ENCODE assay signal across 17 cellular contexts in genomic region chr20:36351937-36352336, GRCh38. TPM values are rescaled to one million over a fixed set of nuclear protein-coding genes. Genes with fewer than 3 reads are reported as not detected.
DNase-seq lines count a peak whose midpoint lies in the region; ATAC-seq, FAIRE-seq and TF ChIP-seq lines count a peak whose summit lies in the region.
"Had no signal": no experiment of that assay in that cellular context is flagged by ENCODE, and none has a peak within 500 bp of the region (broad histone marks: within the 10 kb centered on the region; RNA-seq: fewer than 3 reads in every experiment).

No MANE protein-coding gene starts in this region.

- DNase-seq in K562 (ENCODE audit: extremely low read depth in 1 of 4, low spot score in 3 of 4) = no peak
- DNase-seq in NCI-H128 (lab: John Stamatoyannopoulos, UW; ENCODE audit: unreplicated experiment) = no peak
- DNase-seq in H4 (ENCODE audit: low spot score) = no peak
- no peak for DNase-seq in NCI-H187 (lab: John Stamatoyannopoulos, UW)
- DNase-seq: C1 segment of cervical spinal cord; CD4-positive, alpha-beta memory T cell; COR-L47; DMS153; DND-41; GOT3; H9; HFFc6 had no signal

- BruUV-seq in K562 (replicated peaks; lab: Mats Ljungman, UMichigan) = no TSS peak

- no peaks in the 10 kb centered on the region for H3K9me1 ChIP-seq in K562 (ENCODE audit: control insufficient read depth, insufficient read depth, low read length)

- FAIRE-seq in K562 (lab: Jason Lieb, UNC) = no peak
- FAIRE-seq: G401.6, GM12892 had no signal

- H3K27ac ChIP-seq in HEK293 (ENCODE audit: extremely low read depth, low read depth, low read length) = no peak overlapping the region
- H3K27ac ChIP-seq in K562 (ENCODE audit: extremely low read depth, low read depth, low read length) = no peak overlapping the region

- in situ Hi-C loops in K562 (cut with MboI) = no loop called here

- no peaks in the 10 kb centered on the region for H3K9me3 ChIP-seq in HEK293 (ENCODE audit: control insufficient read depth, insufficient read depth, low read depth, low read length)
- no peaks in the 10 kb centered on the region for H3K9me3 ChIP-seq in K562 (replicated peaks; ENCODE audit: control insufficient read depth, insufficient read depth, low read depth, low read length)

- 0 out of 4 replicates have a peak overlapping the region, but pooled peaks of 1 of the 2 experiments have one; percentile 4 for H3K9ac ChIP-seq in K562 (ENCODE audit: insufficient read depth in 1 of 2, low read depth in 2 of 2, low read length in 2 of 2)

- no peak overlapping the region for H3K4me2 ChIP-seq in K562 (ENCODE audit: insufficient read depth, low read length)

- H2AFZ ChIP-seq in K562 (ENCODE audit: low read depth, low read length) = no peak overlapping the region

- TF ChIP-seq RAD21 in K562 (CRISPR knock-in tag; conservative IDR thresholded peaks at IDR 0.05 in 1 of 2, IDR thresholded peaks at IDR 0.05 in 1 of 2) = no peak

- TF ChIP-seq POLR2A in K562 (conservative IDR thresholded peaks at IDR 0.05) = no peak

- CTCF ChIA-PET in HEK293 (lab: Yijun Ruan, JAX) = interaction anchor here (0.6 kb wide), 1 partner anchor 10 kb away, joined by 3 read pairs; no protein-coding TSS in a partner anchor
- CTCF ChIA-PET in K562 (lab: Yijun Ruan, JAX; ENCODE audit: low intra/inter-chr PET ratio) = no interaction called here

- no peak for ATAC-seq in K562
- peak; percentile 15 for ATAC-seq in esophagus mucosa
- ATAC-seq: HCT116 had no signal

- 0 out of 2 replicates have a peak, but pooled peaks cover 3% of the 10 kb centered on the region for H4K20me1 ChIP-seq in K562 (replicated peaks; ENCODE audit: control insufficient read depth, insufficient read depth, low read length)

- no peak for TF ChIP-seq EP300 in K562 (IDR thresholded peaks at IDR 0.05; ENCODE audit: low read length)

- H3K4me1 ChIP-seq in HEK293 (ENCODE audit: control insufficient read depth, insufficient read depth, low read length) (no peaks in the 10 kb centered on the region), K562 (replicated peaks in 1 of 2; ENCODE audit: control insufficient read depth in 2 of 2, insufficient read depth in 2 of 2, low read length in 2 of 2) (peaks cover 0 to 3% of the 10 kb centered on the region in 2 experiments; a peak in 2 of 5 replicates)

- POLR2A ChIA-PET in HEK293 (lab: Yijun Ruan, JAX) (no interaction called here), K562 (lab: Yijun Ruan, JAX) (no interaction called here)

- 0% methylated on average over 5 of the region's 6 CpGs for WGBS in K562 (ENCODE audit: insufficient coverage, low coverage, missing lambda C conversion rate)

- no peaks in the 10 kb centered on the region for H3K36me3 ChIP-seq in HEK293 (ENCODE audit: control insufficient read depth in 2 of 2, insufficient read depth in 1 of 2, low read length in 2 of 2)
- H3K36me3 ChIP-seq in K562 (ENCODE audit: control insufficient read depth, insufficient read depth, low read length) = no peaks in the 10 kb centered on the region

- no peak overlapping the region for H3K4me3 ChIP-seq in HEK293 (ENCODE audit: low read depth, low read length)
- H3K4me3 ChIP-seq in K562 = no peak overlapping the region

- intact Hi-C loops in K562 (cut with micrococcal nuclease) = no loop called here

- TF ChIP-seq CTCF in HEK293 (tag by site-specific recombination; IDR thresholded peaks at IDR 0.05) (no peak), K562 (IDR thresholded peaks at IDR 0.05 in 2 of 3, conservative IDR thresholded peaks at IDR 0.05 in 1 of 3; ENCODE audit: insufficient read depth in 2 of 3, low read depth in 1 of 3, low read length in 3 of 3) (no peak)

- H3K27me3 ChIP-seq in K562 (ENCODE audit: control insufficient read depth in 2 of 2, insufficient read depth in 2 of 2, low read length in 2 of 2) = peaks cover 21 to 58% of the 10 kb centered on the region in 2 experiments; a peak in 4 of 5 replicates

- H3K79me2 ChIP-seq in K562 (ENCODE audit: control insufficient read depth, insufficient read depth, low read length) = no peaks in the 10 kb centered on the region

TF ChIP-seq in HEK293, 187 proteins besides CTCF, POLR2A, EP300 and RAD21:
- no peak for TF ChIP-seq ZSCAN4 (tag by site-specific recombination; IDR thresholded peaks at IDR 0.05)
- TF ChIP-seq ZBTB21 (tag by site-specific recombination; IDR thresholded peaks at IDR 0.05) = no peak
- no peak for TF ChIP-seq ZNF26 (tag by site-specific recombination; IDR thresholded peaks at IDR 0.05)
- TF ChIP-seq ZNF776 (tag by site-specific recombination; IDR thresholded peaks at IDR 0.05; ENCODE audit: borderline replicate concordance) = no peak
- TF ChIP-seq ZNF623 (tag by site-specific recombination; IDR thresholded peaks at IDR 0.05) = peak; percentile 95

TF ChIP-seq in K562, 482 proteins besides CTCF, POLR2A, EP300 and RAD21:
- TF ChIP-seq HEY1 (CRISPR knock-in tag; IDR thresholded peaks at IDR 0.05; ENCODE audit: borderline replicate concordance) (no peak), XRCC5 (IDR thresholded peaks at IDR 0.05; ENCODE audit: low read depth, low read length) (no peak), RBM39 (optimal IDR thresholded peaks at IDR 0.05; ENCODE audit: low read depth, low read length) (no peak), TBP (optimal IDR thresholded peaks at IDR 0.05; ENCODE audit: low read depth, low read length) (no peak), MIER1 (IDR thresholded peaks at IDR 0.05; ENCODE audit: low read depth) (no peak), RBM25 (IDR thresholded peaks at IDR 0.05; ENCODE audit: low read depth, low read length, severe bottlenecking) (peak; percentile 21), CHD2 (IDR thresholded peaks at IDR 0.05; ENCODE audit: low read depth, low read length) (no peak)

RNA-seq across cellular contexts. Expression of gene DLGAP4, which starts 45.8 kb away (rescaled TPM):
- total RNA-seq in K562 (2011; cell fraction: chromatin; rRNA removed; ENCODE audit: low replicate concordance) = 20.3 and 54.2 TPM in 2 replicates
- total RNA-seq in K562 (2011; cell fraction: nucleolus; rRNA removed) = 27.4 and 30.0 TPM in 2 replicates
- total RNA-seq in K562 (2011; cell fraction: nucleoplasm; rRNA removed) = 33.4 and 54.4 TPM in 2 replicates
- total RNA-seq in K562 (2014; rRNA removed) = 4.5 and 9.9 TPM in 2 replicates
- 2.3 and 3.2 TPM in 2 replicates for total RNA-seq in K562 (2014; rRNA removed; fragmentation: Illumina TruSeq; extraction: Trizol)
- 4.5 and 6.8 TPM in 2 replicates for total RNA-seq in K562 (2015; rRNA removed; fragmentation: Illumina TruSeq; extraction: Trizol)
- total RNA-seq in K562 (2021) = 26.1 and 34.1 TPM in 2 replicates
- 3.1 and 6.5 TPM in 2 replicates for polyA plus RNA-seq in K562 (2011; rRNA removed)
- polyA plus RNA-seq in K562 (2011; cell fraction: cytosol; rRNA removed) = 9.9 and 17.6 TPM in 2 replicates
- polyA plus RNA-seq in K562 (2011; cell fraction: nucleus; rRNA removed) = 20.7 and 29.9 TPM in 2 replicates
- 16.7 and 28.3 TPM in 2 replicates for polyA plus RNA-seq in K562 (2012)
- polyA plus RNA-seq in K562 (2014; fragmentation: Illumina TruSeq; extraction: Trizol) = 22.3 and 30.8 TPM in 2 replicates
- under 1 TPM; 0.31 to 0.74 TPM for polyA plus RNA-seq in K562 (2014; fragmentation: Nextera tagmentation; extraction: Ambion mirVana)
- polyA plus RNA-seq in K562 (2014; rRNA removed) = 9.5 and 11.9 TPM in 2 replicates
- 4.4 and 5.6 TPM in 2 replicates for polyA minus RNA-seq in K562 (2011; rRNA and poly(A)+ RNA removed)
- polyA minus RNA-seq in K562 (2011; cell fraction: cytosol; rRNA and poly(A)+ RNA removed) = 24.3 and 33.7 TPM in 2 replicates
- 7.7 and 10.9 TPM in 2 replicates for polyA minus RNA-seq in K562 (2011; cell fraction: nucleus; rRNA and poly(A)+ RNA removed)
- 31.5 TPM for total RNA-seq in esophagus mucosa
- total RNA-seq in H4 (2014; rRNA removed; shearing (Covaris generic)) = 10.2 and 12.4 TPM in 2 replicates
